Comparison of ENCODE assay signal across 21 cellular contexts in the genomic region with DNA sequence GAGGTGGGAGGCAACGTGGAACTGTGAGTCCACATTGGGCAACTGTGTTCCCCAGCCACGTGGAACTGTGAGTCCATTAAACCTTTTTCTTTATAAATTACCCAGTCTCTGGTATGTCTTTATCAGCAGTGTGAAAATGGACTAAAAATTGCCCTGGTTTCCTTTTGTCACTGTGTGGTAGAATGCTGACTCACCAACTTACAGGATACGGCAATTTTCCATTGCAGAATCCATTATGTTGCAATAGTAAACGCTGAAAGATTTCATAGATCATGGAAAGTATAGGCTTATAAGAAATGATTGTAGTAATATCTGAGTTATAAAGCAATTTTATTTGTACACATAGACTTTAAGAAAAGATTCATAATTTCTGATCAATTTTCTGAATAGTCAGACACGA.
A peak's percentile ranks its signal among the peaks of the same experiment; 100 is the strongest.
DNase-seq lines count a peak whose midpoint lies in the region; ATAC-seq, FAIRE-seq and TF ChIP-seq lines count a peak whose summit lies in the region.
"Had no signal": no experiment of that assay in that cellular context is flagged by ENCODE, and none has a peak within 500 bp of the region (broad histone marks: within the 10 kb centered on the region; RNA-seq: fewer than 3 reads in every experiment).

No MANE protein-coding gene starts in this region.

- no peaks in the 10 kb centered on the region for H3K27me3 Mint-ChIP-seq in activated CD8-positive, alpha-beta T cell treated with anti-CD3 and anti-CD28 coated beads for 36 hours
- H3K27me3 Mint-ChIP-seq: type B pancreatic cell had no signal

- no peak overlapping the region for H3K4me3 Mint-ChIP-seq in activated CD8-positive, alpha-beta T cell treated with anti-CD3 and anti-CD28 coated beads for 36 hours
- H3K4me3 Mint-ChIP-seq: endodermal cell, IgD-negative memory B cell, type B pancreatic cell had no signal

- no peaks in the 10 kb centered on the region for H3K9me3 Mint-ChIP-seq in activated CD8-positive, alpha-beta T cell treated with anti-CD3 and anti-CD28 coated beads for 36 hours
- H3K9me3 Mint-ChIP-seq: endodermal cell, type B pancreatic cell had no signal

- no peak overlapping the region for H3K4me2 ChIP-seq in A549

- WGBS in A549 (ENCODE audit: missing lambda C conversion rate), result 24% methylated on average over 5 of the region's 5 CpGs

- no peak for FAIRE-seq in A549 (lab: Jason Lieb, UNC)

- no peak for TF ChIP-seq EP300 in A549 (IDR thresholded peaks at IDR 0.05)

- no peak overlapping the region for H3K27ac ChIP-seq in A549
- H3K27ac ChIP-seq: gastrocnemius medialis had no signal

- ATAC-seq in A549, result no peak
- ATAC-seq in activated CD8-positive, alpha-beta T cell treated with anti-CD3 and anti-CD28 coated beads for 36 hours, result no peak
- ATAC-seq: gastrocnemius medialis, mucosa of descending colon had no signal

- no peaks in the 10 kb centered on the region for H3K4me1 Mint-ChIP-seq in activated CD8-positive, alpha-beta T cell treated with anti-CD3 and anti-CD28 coated beads for 36 hours (ENCODE audit: low read depth)
- H3K4me1 Mint-ChIP-seq: endodermal cell had no signal

- POLR2A ChIA-PET in A549 (lab: Yijun Ruan, JAX), result no interaction called here
- POLR2A ChIA-PET in activated CD8-positive, alpha-beta T cell treated with anti-CD3 and anti-CD28 coated beads for 36 hours (lab: Charles Lee), result no interaction called here

- DNase-seq in A549 (ENCODE audit: low read depth in 1 of 2, low spot score in 1 of 2), result no peak
- DNase-seq in HT1080 (ENCODE audit: low read depth), result peak; percentile 28
- peak; percentile 26 for DNase-seq in UCSD-AML1 (lab: John Stamatoyannopoulos, UW; ENCODE audit: unreplicated experiment)
- peak; percentile 26 for DNase-seq in fibroblast of mammary gland (ENCODE audit: low read depth)
- no peak for DNase-seq in stimulated activated CD8-positive, alpha-beta memory T cell treated with anti-CD3 and anti-CD28 coated beads, Interleukin-4, amount 100 ng/mL, for 48 hours
- DNase-seq in activated CD8-positive, alpha-beta T cell treated with anti-CD3 and anti-CD28 coated beads for 36 hours, result no peak
- no peak for DNase-seq in stimulated activated CD4-positive, alpha-beta T cell treated with anti-CD3 and anti-CD28 coated beads, Interleukin-2, amount 100 ng/mL, for 48 hours
- DNase-seq in AG20443 (ENCODE audit: low spot score), result no peak
- DNase-seq: ACHN; activated CD4-positive, CD25-positive, alpha-beta regulatory T cell; amniotic stem cell; cerebellar nuclear complex; endodermal cell; gastrocnemius medialis; left cardiac atrium; mucosa of descending colon; NCI-H1105; NCI-H69; stimulated activated naive CD4-positive, alpha-beta T cell treated with Interleukin-2 at 50 U/mL for 16 hours had no signal

- H3K4me3 ChIP-seq in A549 (no peak overlapping the region), fibroblast of mammary gland (ENCODE audit: control insufficient read depth, low read depth, low read length) (no peak overlapping the region)
- H3K4me3 ChIP-seq: gastrocnemius medialis, mucosa of descending colon had no signal

- no peak overlapping the region for H3K27ac Mint-ChIP-seq in activated CD8-positive, alpha-beta T cell treated with anti-CD3 and anti-CD28 coated beads for 36 hours
- H3K27ac Mint-ChIP-seq: endodermal cell, IgD-negative memory B cell, type B pancreatic cell had no signal

- CTCF ChIA-PET in A549 (lab: Yijun Ruan, JAX), result no interaction called here
- CTCF ChIA-PET in activated CD8-positive, alpha-beta T cell treated with anti-CD3 and anti-CD28 coated beads for 36 hours (lab: Charles Lee), result interaction anchor here (1.0 kb wide), 1 partner anchor 18 kb away, joined by 3 read pairs; no protein-coding TSS in a partner anchor

- intact Hi-C loops in activated CD8-positive, alpha-beta T cell treated with anti-CD3 and anti-CD28 coated beads for 36 hours (cut with micrococcal nuclease), result no loop called here

- TF ChIP-seq RAD21 in A549 (conservative IDR thresholded peaks at IDR 0.05 in 1 of 2, IDR thresholded peaks at IDR 0.05 in 1 of 2), result no peak

- no peak for TF ChIP-seq POLR2A in A549 (IDR thresholded peaks at IDR 0.05; ENCODE audit: low read length)

- TF ChIP-seq CTCF in A549 (IDR thresholded peaks at IDR 0.05) (no peak), fibroblast of mammary gland (conservative IDR thresholded peaks at IDR 0.05; ENCODE audit: control insufficient read depth, insufficient read depth, low read depth, low read length) (no peak)
- no peak for TF ChIP-seq CTCF in activated CD8-positive, alpha-beta T cell treated with anti-CD3 and anti-CD28 coated beads for 36 hours (IDR thresholded peaks at IDR 0.05)

- no peaks in the 10 kb centered on the region for H3K36me3 Mint-ChIP-seq in activated CD8-positive, alpha-beta T cell treated with anti-CD3 and anti-CD28 coated beads for 36 hours (ENCODE audit: low read depth)
- H3K36me3 Mint-ChIP-seq: IgD-negative memory B cell, type B pancreatic cell had no signal

- no peaks in the 10 kb centered on the region for H3K9me3 ChIP-seq in A549
- H3K9me3 ChIP-seq: gastrocnemius medialis, mucosa of descending colon had no signal

- H3K4me1 ChIP-seq in A549, result no peaks in the 10 kb centered on the region
- H3K4me1 ChIP-seq: gastrocnemius medialis had no signal

TF ChIP-seq in A549, 52 proteins besides CTCF, POLR2A, EP300 and RAD21:
- TF ChIP-seq MAZ (IDR thresholded peaks at IDR 0.05; ENCODE audit: borderline replicate concordance, low read depth, low read length) (no peak), RFX5 (IDR thresholded peaks at IDR 0.05) (no peak), CHD4 (IDR thresholded peaks at IDR 0.05; ENCODE audit: borderline replicate concordance) (no peak), RCOR1 (IDR thresholded peaks at IDR 0.05; ENCODE audit: low read depth, low read length) (no peak), MAFK (IDR thresholded peaks at IDR 0.05; ENCODE audit: partially characterized antibody) (peak; percentile 60), HOXB5 (CRISPR knock-in tag; IDR thresholded peaks at IDR 0.05) (no peak)
- TF ChIP-seq, protein P1, sequence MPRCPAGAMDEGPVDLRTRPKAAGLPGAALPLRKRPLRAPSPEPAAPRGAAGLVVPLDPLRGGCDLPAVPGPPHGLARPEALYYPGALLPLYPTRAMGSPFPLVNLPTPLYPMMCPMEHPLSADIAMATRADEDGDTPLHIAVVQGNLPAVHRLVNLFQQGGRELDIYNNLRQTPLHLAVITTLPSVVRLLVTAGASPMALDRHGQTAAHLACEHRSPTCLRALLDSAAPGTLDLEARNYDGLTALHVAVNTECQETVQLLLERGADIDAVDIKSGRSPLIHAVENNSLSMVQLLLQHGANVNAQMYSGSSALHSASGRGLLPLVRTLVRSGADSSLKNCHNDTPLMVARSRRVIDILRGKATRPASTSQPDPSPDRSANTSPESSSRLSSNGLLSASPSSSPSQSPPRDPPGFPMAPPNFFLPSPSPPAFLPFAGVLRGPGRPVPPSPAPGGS (IDR thresholded peaks at IDR 0.05), result no peak
- TF ChIP-seq, protein P2, sequence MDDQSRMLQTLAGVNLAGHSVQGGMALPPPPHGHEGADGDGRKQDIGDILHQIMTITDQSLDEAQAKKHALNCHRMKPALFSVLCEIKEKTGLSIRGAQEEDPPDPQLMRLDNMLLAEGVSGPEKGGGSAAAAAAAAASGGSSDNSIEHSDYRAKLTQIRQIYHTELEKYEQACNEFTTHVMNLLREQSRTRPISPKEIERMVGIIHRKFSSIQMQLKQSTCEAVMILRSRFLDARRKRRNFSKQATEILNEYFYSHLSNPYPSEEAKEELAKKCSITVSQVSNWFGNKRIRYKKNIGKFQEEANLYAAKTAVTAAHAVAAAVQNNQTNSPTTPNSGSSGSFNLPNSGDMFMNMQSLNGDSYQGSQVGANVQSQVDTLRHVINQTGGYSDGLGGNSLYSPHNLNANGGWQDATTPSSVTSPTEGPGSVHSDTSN (IDR thresholded peaks at IDR 0.05), result no peak
TF ChIP-seq in A549: peak in this region for 1.

Comparison
In these comparisons a context has a peak if more than half of its experiments do, and no peak if none do; other contexts are left out.
1. DNase-seq: peak in HT1080 (single experiment), UCSD-AML1 (single experiment) and fibroblast of mammary gland (single experiment); none in A549 (0 of 2), stimulated activated CD8-positive, alpha-beta memory T cell treated with anti-CD3 and anti-CD28 coated beads, Interleukin-4, amount 100 ng/mL, for 48 hours (single experiment), activated CD8-positive, alpha-beta T cell treated with anti-CD3 and anti-CD28 coated beads for 36 hours (single experiment), stimulated activated CD4-positive, alpha-beta T cell treated with anti-CD3 and anti-CD28 coated beads, Interleukin-2, amount 100 ng/mL, for 48 hours (0 of 2) and AG20443 (single experiment).